ENCODE assay signal across 11 cellular contexts in genomic region chrX:154751669-154752271, GRCh38. TPM values are rescaled to one million over a fixed set of nuclear protein-coding genes. Genes with fewer than 3 reads are reported as not detected.
DNase-seq lines count a peak whose midpoint lies in the region; ATAC-seq and TF ChIP-seq lines count a peak whose summit lies in the region.
"Had no signal": no experiment of that assay in that cellular context is flagged by ENCODE, and none has a peak within 500 bp of the region (broad histone marks: within the 10 kb centered on the region; RNA-seq: fewer than 3 reads in every experiment).

No MANE protein-coding gene starts in this region.

- intact Hi-C loops in activated B cell treated with CpG ODN at 0.5 μM for 24 hours (cut with micrococcal nuclease) (loop anchor here (1.0 kb wide), 1 partner anchor 11 kb away; the partner anchor contains the start of gene DKC1), left ventricle myocardium superior (cut with micrococcal nuclease) (no loop called here), transverse colon (cut with DNase I; ENCODE audit: low total_unique reads) (no loop called here), posterior cingulate gyrus (cut with DNase I) (no loop called here)

- no peaks in the 10 kb centered on the region for H3K36me3 Mint-ChIP-seq in activated naive CD4-positive, alpha-beta T cell treated with anti-CD3 and anti-CD28 coated beads, Interleukin-2, amount 10 ng/mL, durations not matched to agents 7 days and 5 days
- H3K36me3 Mint-ChIP-seq in activated naive CD4-positive, alpha-beta T cell treated with anti-CD3 and anti-CD28 coated beads, Interleukin-2, amount 50 U/mL, for 72 hours, result no peaks in the 10 kb centered on the region
- no peaks in the 10 kb centered on the region for H3K36me3 Mint-ChIP-seq in activated B cell treated with CpG ODN at 0.5 μM for 24 hours (ENCODE audit: low read depth)

- no peak for TF ChIP-seq POLR2A in transverse colon (IDR thresholded peaks at IDR 0.05)

- peaks cover 8% of the 10 kb centered on the region for H3K27me3 Mint-ChIP-seq in activated naive CD4-positive, alpha-beta T cell treated with anti-CD3 and anti-CD28 coated beads, Interleukin-2, amount 10 ng/mL, durations not matched to agents 7 days and 5 days
- H3K27me3 Mint-ChIP-seq in activated B cell treated with CpG ODN at 0.5 μM for 24 hours, result no peaks in the 10 kb centered on the region

- 68% methylated on average over 9 of the region's 9 CpGs; no CpG with 5 or more reads in 1 of the 2 donors for WGBS in transverse colon (ENCODE audit: low coverage in 1 of 2), 2 donors

- CTCF ChIA-PET in activated naive CD4-positive, alpha-beta T cell treated with anti-CD3 and anti-CD28 coated beads, Interleukin-2, amount 10 ng/mL, durations not matched to agents 7 days and 5 days (lab: Charles Lee), result interaction anchor here (1.1 to 5.3 kb wide), 3 partner anchors 27 to 88 kb away, joined by 3 to 65 read pairs (median 4); no protein-coding TSS in a partner anchor
- CTCF ChIA-PET in activated B cell treated with CpG ODN at 0.5 μM for 24 hours (lab: Charles Lee), result interaction anchor here (1.2 to 5.1 kb wide), 3 partner anchors 11 to 89 kb away, joined by 3 to 27 read pairs (median 6); partner anchors contain the start of gene DKC1

- peak overlapping the region; percentile 61 for H3K4me3 Mint-ChIP-seq in activated naive CD4-positive, alpha-beta T cell treated with anti-CD3 and anti-CD28 coated beads, Interleukin-2, amount 10 ng/mL, durations not matched to agents 7 days and 5 days
- H3K4me3 Mint-ChIP-seq in activated B cell treated with CpG ODN at 0.5 μM for 24 hours, result peak overlapping the region; percentile 86

- no peak for ATAC-seq in activated naive CD4-positive, alpha-beta T cell treated with anti-CD3 and anti-CD28 coated beads, Interleukin-2, amount 50 U/mL, for 72 hours
- ATAC-seq in activated B cell treated with CpG ODN at 0.5 μM for 24 hours (ENCODE audit: low read depth) (no peak), left ventricle myocardium superior (peak; percentile 76), HG02840 (IDR thresholded peaks at IDR 0.05; ENCODE audit: low FRiP score, unreplicated experiment) (no peak)

- peak overlapping the region; percentile 64 for H3K27ac Mint-ChIP-seq in activated naive CD4-positive, alpha-beta T cell treated with anti-CD3 and anti-CD28 coated beads, Interleukin-2, amount 10 ng/mL, durations not matched to agents 7 days and 5 days
- no peak overlapping the region for H3K27ac Mint-ChIP-seq in activated naive CD4-positive, alpha-beta T cell treated with anti-CD3 and anti-CD28 coated beads, Interleukin-2, amount 50 U/mL, for 72 hours
- H3K27ac Mint-ChIP-seq in activated B cell treated with CpG ODN at 0.5 μM for 24 hours, result peak overlapping the region; percentile 86

- TF ChIP-seq CTCF in activated B cell treated with CpG ODN at 0.5 μM for 24 hours (IDR thresholded peaks at IDR 0.05) (no peak), transverse colon (IDR thresholded peaks at IDR 0.05) (no peak)

- no peaks in the 10 kb centered on the region for H3K9me3 ChIP-seq in transverse colon

- H3K27ac ChIP-seq in transverse colon, result peak overlapping the region in 3 of 4 donors; percentile 78 to 79 (median 78)
- H3K27ac ChIP-seq: C4-2B had no signal

- no peak for TF ChIP-seq EP300 in transverse colon (IDR thresholded peaks at IDR 0.05; ENCODE audit: low read depth)

- in situ Hi-C loops in transverse colon (cut with MboI; ENCODE audit: low pct_ligation_motif_present in 1 of 4, low pct_unique_long_range_greater_than_20kb in 1 of 4, low sequenced_read_pairs in 3 of 4), result no loop called here

- no peaks in the 10 kb centered on the region for H3K27me3 ChIP-seq in transverse colon

- H3K4me3 ChIP-seq in transverse colon, result no peak overlapping the region

- peaks cover 0 to 8% (median 0%) of the 10 kb centered on the region in 4 donors for H3K4me1 ChIP-seq in transverse colon

- no peaks in the 10 kb centered on the region for H3K36me3 ChIP-seq in transverse colon

- POLR2A ChIA-PET in activated B cell treated with CpG ODN at 0.5 μM for 24 hours (lab: Charles Lee), result interaction anchor here (0.5 to 1.6 kb wide), 5 partner anchors 11 to 321 kb away, joined by 3 to 22 read pairs (median 3); partner anchors contain the start of gene DKC1

- no peaks in the 10 kb centered on the region for H3K9me3 Mint-ChIP-seq in activated naive CD4-positive, alpha-beta T cell treated with anti-CD3 and anti-CD28 coated beads, Interleukin-2, amount 10 ng/mL, durations not matched to agents 7 days and 5 days
- H3K9me3 Mint-ChIP-seq in activated naive CD4-positive, alpha-beta T cell treated with anti-CD3 and anti-CD28 coated beads, Interleukin-2, amount 50 U/mL, for 72 hours, result no peaks in the 10 kb centered on the region
- no peaks in the 10 kb centered on the region for H3K9me3 Mint-ChIP-seq in activated B cell treated with CpG ODN at 0.5 μM for 24 hours

- peaks cover 23% of the 10 kb centered on the region for H3K4me1 Mint-ChIP-seq in activated naive CD4-positive, alpha-beta T cell treated with anti-CD3 and anti-CD28 coated beads, Interleukin-2, amount 10 ng/mL, durations not matched to agents 7 days and 5 days
- H3K4me1 Mint-ChIP-seq in activated B cell treated with CpG ODN at 0.5 μM for 24 hours, result peaks cover 21% of the 10 kb centered on the region

- no peak for DNase-seq in activated naive CD4-positive, alpha-beta T cell treated with anti-CD3 and anti-CD28 coated beads, Interleukin-2, amount 10 ng/mL, durations not matched to agents 7 days and 5 days
- no peak for DNase-seq in activated naive CD4-positive, alpha-beta T cell treated with anti-CD3 and anti-CD28 coated beads, Interleukin-2, amount 50 U/mL, for 72 hours (ENCODE audit: low spot score in 2 of 2)
- DNase-seq in activated B cell treated with CpG ODN at 0.5 μM for 24 hours, result no peak
- DNase-seq in left ventricle myocardium superior, result no peak
- DNase-seq in transverse colon, result no peak
- no peak for DNase-seq in posterior cingulate gyrus
- DNase-seq in HuH-7 (ENCODE audit: low spot score), result no peak
- DNase-seq: activated CD8-positive, alpha-beta memory T cell treated with anti-CD3 and anti-CD28 coated beads, Interleukin-2, amount 50 U/mL, for 48 hours; SHP77 had no signal

RNA-seq across cellular contexts. Expression of gene GAB3, which starts 0.9 kb away (rescaled TPM):
- 1 to 10 TPM; 3.3 to 4.0 TPM for total RNA-seq in activated naive CD4-positive, alpha-beta T cell treated with anti-CD3 and anti-CD28 coated beads, Interleukin-2, amount 50 U/mL, for 72 hours
- total RNA-seq in activated B cell treated with CpG ODN at 0.5 μM for 24 hours, result 7.1 and 7.5 TPM in 2 replicates
- 14.1 TPM for total RNA-seq in left ventricle myocardium superior
- 1 to 10 TPM in 3 of 4 donors, under 1 TPM in 1; 0.37 to 4.4 (median 3.0) TPM for total RNA-seq in transverse colon

RNA-seq across cellular contexts. Expression of gene DKC1, which starts 10.9 kb away (rescaled TPM):
- 100 to 1,000 TPM; 112 to 120 TPM for total RNA-seq in activated naive CD4-positive, alpha-beta T cell treated with anti-CD3 and anti-CD28 coated beads, Interleukin-2, amount 50 U/mL, for 72 hours
- 93.5 and 105 TPM in 2 replicates for total RNA-seq in activated B cell treated with CpG ODN at 0.5 μM for 24 hours
- 24.1 TPM for total RNA-seq in left ventricle myocardium superior
- total RNA-seq in transverse colon, result 100 to 1,000 TPM in 1 of 4 donors, 10 to 100 TPM in 3; 12.7 to 134 (median 24.9) TPM

RNA-seq across cellular contexts. Expression of gene MPP1, which starts 53.5 kb away (rescaled TPM):
- total RNA-seq in activated naive CD4-positive, alpha-beta T cell treated with anti-CD3 and anti-CD28 coated beads, Interleukin-2, amount 50 U/mL, for 72 hours, result 10 to 100 TPM; 30.2 to 32.8 TPM
- 5.8 and 7.2 TPM in 2 replicates for total RNA-seq in activated B cell treated with CpG ODN at 0.5 μM for 24 hours
- total RNA-seq in left ventricle myocardium superior, result 36.3 TPM
- 10 to 100 TPM; 28.7 to 44.1 (median 32.8) TPM for total RNA-seq in transverse colon

Comparison
In these comparisons a context has a peak if more than half of its experiments do, and no peak if none do; other contexts are left out.
1. H3K27ac Mint-ChIP-seq: peak in activated naive CD4-positive, alpha-beta T cell treated with anti-CD3 and anti-CD28 coated beads, Interleukin-2, amount 10 ng/mL, durations not matched to agents 7 days and 5 days (single experiment) and activated B cell treated with CpG ODN at 0.5 μM for 24 hours (single experiment); none in activated naive CD4-positive, alpha-beta T cell treated with anti-CD3 and anti-CD28 coated beads, Interleukin-2, amount 50 U/mL, for 72 hours (0 of 2).